In genomic region chr16:13435873-13436474, GRCh38 we compare ENCODE assay signal across 16 cellular contexts.
DNase-seq lines count a peak whose midpoint lies in the region; ATAC-seq, FAIRE-seq and TF ChIP-seq lines count a peak whose summit lies in the region.
"Had no signal": no experiment of that assay in that cellular context is flagged by ENCODE, and none has a peak within 500 bp of the region (broad histone marks: within the 10 kb centered on the region; RNA-seq: fewer than 3 reads in every experiment).

No MANE protein-coding gene starts in this region.

- CTCF ChIA-PET in Panc1 (lab: Charles Lee), result no interaction called here

- H3K4me1 ChIP-seq in Panc1 (ENCODE audit: control insufficient read depth, insufficient read depth, low read length) (no peaks in the 10 kb centered on the region), heart left ventricle (no peaks in the 10 kb centered on the region)
- H3K4me1 ChIP-seq: transverse colon had no signal

- no peak overlapping the region for H3K4me3 ChIP-seq in Panc1 (ENCODE audit: low read depth in 2 of 2, low read length in 2 of 2)
- H3K4me3 ChIP-seq in heart left ventricle, result no peak overlapping the region
- H3K4me3 ChIP-seq: transverse colon had no signal

- H3K36me3 ChIP-seq in Panc1 (ENCODE audit: control insufficient read depth, insufficient read depth, low read length), result no peaks in the 10 kb centered on the region
- no peaks in the 10 kb centered on the region for H3K36me3 ChIP-seq in heart left ventricle
- H3K36me3 ChIP-seq: transverse colon had no signal

- in situ Hi-C loops in ACHN (cut with HindIII; ENCODE audit: low pct_ligation_motif_present, low pct_unique_long_range_greater_than_20kb, low sequenced_read_pairs) (no loop called here), Panc1 (cut with HindIII; ENCODE audit: low pct_unique_long_range_greater_than_20kb, low sequenced_read_pairs) (no loop called here)

- POLR2A ChIA-PET in Panc1 (lab: Charles Lee), result no interaction called here

- TF ChIP-seq POLR2A in GM12892 (IDR thresholded peaks at IDR 0.05; ENCODE audit: low read depth, low read length) (no peak), heart left ventricle (IDR thresholded peaks at IDR 0.05) (no peak)

- H3K27ac ChIP-seq in Panc1 (ENCODE audit: low read length) (no peak overlapping the region), heart left ventricle (no peak overlapping the region)
- H3K27ac ChIP-seq: parathyroid adenoma, transverse colon had no signal

- H3K9me3 ChIP-seq in Panc1 (ENCODE audit: control insufficient read depth, insufficient read depth, low read depth, low read length) (no peaks in the 10 kb centered on the region), heart left ventricle (no peaks in the 10 kb centered on the region)
- H3K9me3 ChIP-seq: transverse colon had no signal

- intact Hi-C loops in Panc1 (cut with micrococcal nuclease; ENCODE audit: unreplicated experiment), result no loop called here
- intact Hi-C loops in heart left ventricle (cut with DNase I), result no loop called here

- peak; percentile 5 for FAIRE-seq in GM12892 (lab: Jason Lieb, UNC)
- FAIRE-seq: H54 had no signal

- ATAC-seq in Panc1 (no peak), HG02981 (IDR thresholded peaks at IDR 0.05; ENCODE audit: unreplicated experiment) (no peak), heart left ventricle (no peak)
- ATAC-seq: T-helper 17 cell had no signal

- H3K27me3 ChIP-seq in Panc1 (ENCODE audit: control insufficient read depth, insufficient read depth, low read length) (no peaks in the 10 kb centered on the region), heart left ventricle (peaks cover 0 to 25% (median 0%) of the 10 kb centered on the region in 9 donors)
- H3K27me3 ChIP-seq: transverse colon had no signal

- no TSS peak for BruUV-seq in Panc1 (replicated peaks; lab: Mats Ljungman, UMichigan)

- TF ChIP-seq CTCF in Panc1 (IDR thresholded peaks at IDR 0.05) (peak; percentile 16), heart left ventricle (IDR thresholded peaks at IDR 0.05) (no peak)

- 48 to 81% (median 65%) methylated on average over 3 of the region's 3 CpGs for WGBS in heart left ventricle, 4 donors

- DNase-seq in ACHN (peak; percentile 52), GM12892 (ENCODE audit: insufficient read length) (no peak), Panc1 (ENCODE audit: low read depth, low spot score) (no peak), iPS-NIHi7 (ENCODE audit: extremely low spot score) (peak; percentile 41), COLO829 (ENCODE audit: low spot score) (no peak), heart left ventricle (no peak), anterior cingulate cortex (lab: John Stamatoyannopoulos, UW) (no peak)
- DNase-seq: activated CD4-positive, alpha-beta T cell treated with anti-CD3 and anti-CD28 coated beads, Interleukin-2, amount 10 ng/mL, durations not matched to agents 7 days and 5 days; cortex of kidney; DMS79; MM.1S; T-helper 17 cell; transverse colon had no signal

Comparison
In these comparisons a context has a peak if more than half of its experiments do, and no peak if none do; other contexts are left out.
1. DNase-seq: peak in ACHN (single experiment) and iPS-NIHi7 (single experiment); none in GM12892 (single experiment), Panc1 (single experiment), COLO829 (single experiment), heart left ventricle (0 of 5) and anterior cingulate cortex (0 of 58).